Comparison of ENCODE assay signal across 8 cellular contexts in the genomic region with DNA sequence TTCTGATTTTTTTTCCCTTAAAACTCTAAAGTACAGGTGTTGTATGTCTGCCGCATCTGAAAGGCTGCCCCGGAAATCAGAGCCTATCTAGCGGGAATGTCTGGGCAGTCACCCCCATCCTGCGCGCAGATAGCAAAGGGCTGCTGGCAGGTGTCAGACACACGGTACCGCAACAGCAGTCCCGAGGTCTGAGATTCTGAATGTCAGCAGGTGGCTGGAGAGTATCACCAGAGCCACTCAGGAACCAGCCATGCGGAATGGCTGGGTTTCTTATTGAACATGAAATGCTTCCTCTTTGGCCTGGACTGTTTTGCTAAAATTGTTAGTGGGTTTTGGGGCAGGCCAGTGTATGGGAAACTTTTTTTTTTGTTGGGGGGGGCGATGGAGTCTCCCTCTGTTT. TPM values are rescaled to one million over a fixed set of nuclear protein-coding genes. Genes with fewer than 3 reads are reported as not detected.
DNase-seq lines count a peak whose midpoint lies in the region; ATAC-seq and TF ChIP-seq lines count a peak whose summit lies in the region.

No MANE protein-coding gene starts in this region.

- intact Hi-C loops in thyroid gland (cut with DNase I): no loop called here

- H3K4me3 ChIP-seq in thyroid gland (replicated peaks in 1 of 3): no peak overlapping the region

- H3K27me3 ChIP-seq in thyroid gland: no peaks in the 10 kb centered on the region

- H3K36me3 Mint-ChIP-seq in activated naive CD4-positive, alpha-beta T cell treated with anti-CD3 and anti-CD28 coated beads, Interleukin-2, amount 10 ng/mL, durations not matched to agents 7 days and 5 days: peaks cover 37% of the 10 kb centered on the region
- peaks cover 0 to 5% of the 10 kb centered on the region in 2 donors for H3K36me3 Mint-ChIP-seq in activated naive CD4-positive, alpha-beta T cell treated with anti-CD3 and anti-CD28 coated beads, Interleukin-2, amount 50 U/mL, for 72 hours
- H3K36me3 Mint-ChIP-seq in T-helper 17 cell (ENCODE audit: low read depth): no peaks in the 10 kb centered on the region

- H3K9me3 Mint-ChIP-seq in activated naive CD4-positive, alpha-beta T cell treated with anti-CD3 and anti-CD28 coated beads, Interleukin-2, amount 10 ng/mL, durations not matched to agents 7 days and 5 days: no peaks in the 10 kb centered on the region
- H3K9me3 Mint-ChIP-seq in activated naive CD4-positive, alpha-beta T cell treated with anti-CD3 and anti-CD28 coated beads, Interleukin-2, amount 50 U/mL, for 72 hours: no peaks in the 10 kb centered on the region

- CTCF ChIA-PET in activated naive CD4-positive, alpha-beta T cell treated with anti-CD3 and anti-CD28 coated beads, Interleukin-2, amount 10 ng/mL, durations not matched to agents 7 days and 5 days (lab: Charles Lee): no interaction called here

- H3K9me3 ChIP-seq in T-helper 17 cell (ENCODE audit: control insufficient read depth, low read length, poor library complexity, severe bottlenecking): no peaks in the 10 kb centered on the region
- H3K9me3 ChIP-seq in thyroid gland: no peaks in the 10 kb centered on the region

- no peak for ATAC-seq in activated naive CD4-positive, alpha-beta T cell treated with anti-CD3 and anti-CD28 coated beads, Interleukin-2, amount 50 U/mL, for 72 hours
- ATAC-seq in HG03354 (IDR thresholded peaks at IDR 0.05; ENCODE audit: poor library complexity, severe bottlenecking, unreplicated experiment) (peak; percentile 83), T-helper 17 cell (peak; percentile 68), GM19351 (IDR thresholded peaks at IDR 0.05; ENCODE audit: unreplicated experiment) (no peak)

- DNase-seq in activated naive CD4-positive, alpha-beta T cell treated with anti-CD3 and anti-CD28 coated beads, Interleukin-2, amount 10 ng/mL, durations not matched to agents 7 days and 5 days: no peak
- no peak for DNase-seq in activated naive CD4-positive, alpha-beta T cell treated with anti-CD3 and anti-CD28 coated beads, Interleukin-2, amount 50 U/mL, for 72 hours (ENCODE audit: low spot score in 2 of 2)
- no peak for DNase-seq in T-helper 17 cell
- DNase-seq in thyroid gland: peak; percentile 89 to 94
- no peak for DNase-seq in HK-2 (ENCODE audit: unreplicated experiment)
- no peak for DNase-seq in stimulated activated CD4-positive, alpha-beta T cell treated with anti-CD3 and anti-CD28 coated beads, Interleukin-2, amount 100 ng/mL, for 48 hours

- TF ChIP-seq CTCF in thyroid gland (IDR thresholded peaks at IDR 0.05): no peak

- H3K27ac Mint-ChIP-seq in activated naive CD4-positive, alpha-beta T cell treated with anti-CD3 and anti-CD28 coated beads, Interleukin-2, amount 10 ng/mL, durations not matched to agents 7 days and 5 days: peak overlapping the region; percentile 33
- H3K27ac Mint-ChIP-seq in activated naive CD4-positive, alpha-beta T cell treated with anti-CD3 and anti-CD28 coated beads, Interleukin-2, amount 50 U/mL, for 72 hours: no peak overlapping the region
- H3K27ac Mint-ChIP-seq in T-helper 17 cell: peak overlapping the region; percentile 77

- H3K27ac ChIP-seq in thyroid gland: peak overlapping the region; percentile 39 to 62 (median 52)

- H3K36me3 ChIP-seq in thyroid gland: peaks cover 29 to 30% of the 10 kb centered on the region in 2 donors

- no peak overlapping the region for H3K4me3 Mint-ChIP-seq in activated naive CD4-positive, alpha-beta T cell treated with anti-CD3 and anti-CD28 coated beads, Interleukin-2, amount 10 ng/mL, durations not matched to agents 7 days and 5 days
- H3K4me3 Mint-ChIP-seq in T-helper 17 cell: no peak overlapping the region

- peaks cover 10 to 15% of the 10 kb centered on the region in 2 donors for H3K4me1 ChIP-seq in thyroid gland

- no peaks in the 10 kb centered on the region for H3K27me3 Mint-ChIP-seq in activated naive CD4-positive, alpha-beta T cell treated with anti-CD3 and anti-CD28 coated beads, Interleukin-2, amount 10 ng/mL, durations not matched to agents 7 days and 5 days
- no peaks in the 10 kb centered on the region for H3K27me3 Mint-ChIP-seq in T-helper 17 cell

- WGBS in thyroid gland, 2 donors: 22 to 35% methylated on average over 9 to 10 of the region's 10 CpGs

- TF ChIP-seq POLR2A in thyroid gland (IDR thresholded peaks at IDR 0.05): no peak

- H3K4me1 Mint-ChIP-seq in activated naive CD4-positive, alpha-beta T cell treated with anti-CD3 and anti-CD28 coated beads, Interleukin-2, amount 10 ng/mL, durations not matched to agents 7 days and 5 days: peaks cover 33% of the 10 kb centered on the region
- H3K4me1 Mint-ChIP-seq in T-helper 17 cell: peaks cover 24% of the 10 kb centered on the region

RNA-seq across cellular contexts. Expression of a gene that starts 53.3 kb away (rescaled TPM):
- total RNA-seq in activated naive CD4-positive, alpha-beta T cell treated with anti-CD3 and anti-CD28 coated beads, Interleukin-2, amount 50 U/mL, for 72 hours: 10 to 100 TPM; 44.8 to 48.0 TPM
- total RNA-seq in T-helper 17 cell (100 to 1,000 TPM; 164 to 174 TPM), thyroid gland (10 to 100 TPM; 74.6 to 84.7 (median 81.5) TPM)

Comparison
In these comparisons a context has a peak if more than half of its experiments do, and no peak if none do; other contexts are left out.
1. H3K27ac Mint-ChIP-seq: peak in activated naive CD4-positive, alpha-beta T cell treated with anti-CD3 and anti-CD28 coated beads, Interleukin-2, amount 10 ng/mL, durations not matched to agents 7 days and 5 days (single experiment) and T-helper 17 cell (single experiment); none in activated naive CD4-positive, alpha-beta T cell treated with anti-CD3 and anti-CD28 coated beads, Interleukin-2, amount 50 U/mL, for 72 hours (0 of 2).
2. DNase-seq: peak in thyroid gland (2 of 2); none in activated naive CD4-positive, alpha-beta T cell treated with anti-CD3 and anti-CD28 coated beads, Interleukin-2, amount 10 ng/mL, durations not matched to agents 7 days and 5 days (single experiment), activated naive CD4-positive, alpha-beta T cell treated with anti-CD3 and anti-CD28 coated beads, Interleukin-2, amount 50 U/mL, for 72 hours (0 of 2), T-helper 17 cell (0 of 3), HK-2 (single experiment) and stimulated activated CD4-positive, alpha-beta T cell treated with anti-CD3 and anti-CD28 coated beads, Interleukin-2, amount 100 ng/mL, for 48 hours (0 of 2).
3. ATAC-seq: peak in HG03354 (single experiment) and T-helper 17 cell (single experiment); none in activated naive CD4-positive, alpha-beta T cell treated with anti-CD3 and anti-CD28 coated beads, Interleukin-2, amount 50 U/mL, for 72 hours (0 of 2) and GM19351 (single experiment).